14 cellular contexts compared by ENCODE assay signal in the genomic region with DNA sequence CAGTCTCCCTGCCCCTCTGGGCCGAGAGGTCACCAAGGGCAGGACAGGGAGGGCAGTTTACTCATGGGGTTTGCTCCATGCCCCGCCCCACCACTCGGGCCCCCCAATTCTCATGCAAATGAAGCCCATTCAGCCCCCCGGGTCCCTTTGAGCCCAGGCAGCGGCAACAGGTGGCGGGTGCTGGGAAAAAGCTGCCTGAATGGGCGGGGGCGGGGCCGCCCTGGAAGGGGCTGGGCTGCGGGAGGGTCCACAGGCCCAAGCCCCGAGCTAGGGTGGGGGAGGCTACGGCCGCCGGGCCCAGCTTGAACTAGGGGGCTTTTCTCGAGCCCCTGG. TPM values are rescaled to one million over a fixed set of nuclear protein-coding genes. Genes with fewer than 3 reads are reported as not detected.
A peak's percentile ranks its signal among the peaks of the same experiment; 100 is the strongest.
DNase-seq lines count a peak whose midpoint lies in the region; ATAC-seq, FAIRE-seq and TF ChIP-seq lines count a peak whose summit lies in the region.
"Had no signal": no experiment of that assay in that cellular context is flagged by ENCODE, and none has a peak within 500 bp of the region (broad histone marks: within the 10 kb centered on the region; RNA-seq: fewer than 3 reads in every experiment).

No MANE protein-coding gene starts in this region.

- H3K79me2 ChIP-seq in H1 (ENCODE audit: control insufficient read depth in 1 of 2, insufficient read depth in 2 of 2, low read length in 2 of 2) (peaks cover 0 to 20% of the 10 kb centered on the region in 2 experiments; a peak in 3 of 4 replicates), GM23248 (ENCODE audit: insufficient read depth) (0 out of 2 replicates have a peak, but pooled peaks cover 6% of the 10 kb centered on the region)

- no peak overlapping the region for H2BK20ac ChIP-seq in IMR-90 (ENCODE audit: low read depth, low read length)
- H2BK20ac ChIP-seq in H1 (ENCODE audit: low read length): peak overlapping the region; percentile 80; the same call in 1 of the 2 replicates

- H3F3A ChIP-seq in GM23248 (ENCODE audit: insufficient read depth): peaks cover 5% of the 10 kb centered on the region; the same call in 1 of the 2 replicates

- H3K36me3 ChIP-seq in IMR-90 (ENCODE audit: control insufficient read depth, insufficient read depth, low read length): no peaks in the 10 kb centered on the region
- H3K36me3 ChIP-seq in H1 (ENCODE audit: control insufficient read depth in 2 of 4, insufficient read depth in 4 of 4, low read length in 3 of 4): peaks cover 7 to 28% (median 19%) of the 10 kb centered on the region in 4 experiments; a peak in 6 of 8 replicates
- peaks cover 0 to 12% of the 10 kb centered on the region in 2 donors for H3K36me3 ChIP-seq in prostate gland
- no peaks in the 10 kb centered on the region for H3K36me3 ChIP-seq in GM23248 (ENCODE audit: low read depth)
- H3K36me3 ChIP-seq in MG63: no peaks in the 10 kb centered on the region

- H4K8ac ChIP-seq in IMR-90 (ENCODE audit: low read depth in 2 of 2, low read length in 2 of 2) (no peak overlapping the region), H1 (ENCODE audit: extremely low read depth, insufficient read depth, low read length) (peak overlapping the region; percentile 88)

- H2AFZ ChIP-seq in IMR-90 (replicated peaks; ENCODE audit: low read length, poor library complexity) (no peak overlapping the region), H1 (ENCODE audit: low read length) (no peak overlapping the region), GM23248 (no peak overlapping the region)

- POLR2A ChIA-PET in IMR-90 (lab: Charles Lee; ENCODE audit: unreplicated experiment) (no interaction called here), H1 (lab: Charles Lee; ENCODE audit: partially characterized antibody) (interaction anchor here (0.7 to 8.2 kb wide), 15 partner anchors 11 to 121 kb away, joined by 3 to 68 read pairs (median 6); partner anchors contain the start of gene TTYH3)

- H3K9me1 ChIP-seq in IMR-90 (ENCODE audit: insufficient read depth, low read length): no peaks in the 10 kb centered on the region

- H3K4me2 ChIP-seq in IMR-90 (ENCODE audit: low read depth, low read length) (no peak overlapping the region), H1 (ENCODE audit: insufficient read depth in 1 of 2, low read depth in 2 of 2, low read length in 2 of 2) (peak overlapping the region; percentile 67 to 85), GM23248 (ENCODE audit: unreplicated experiment) (no peak overlapping the region)

- DNase-seq in COLO668 (lab: John Stamatoyannopoulos, UW; ENCODE audit: unreplicated experiment) (peak; percentile 92), IMR-90 (no peak), H1 (ENCODE audit: low read depth in 1 of 2, low spot score in 2 of 2) (peak; percentile 83 to 90), prostate gland (ENCODE audit: low spot score) (no peak), GM23248 (no peak), glomerular visceral epithelial cell (ENCODE audit: extremely low spot score) (no peak), MG63 (no peak)
- DNase-seq: activated CD4-positive, CD25-positive, alpha-beta regulatory T cell treated with anti-CD3 and anti-CD28 coated beads, Interleukin-2, amount 50 U/mL, for 72 hours; activated T-cell treated with anti-CD3 and anti-CD28 coated beads, Interleukin-2, amount 50 U/mL, for 24 hours; glutamatergic neuron; stimulated activated CD4-positive, alpha-beta T cell treated with anti-CD3 and anti-CD28 coated beads, Interleukin-4, amount 100 ng/mL, for 4 hours had no signal

- no TSS peak for BruUV-seq in IMR-90 (replicated peaks; lab: Mats Ljungman, UMichigan)

- H3K23ac ChIP-seq in IMR-90 (ENCODE audit: low read depth, low read length) (no peak overlapping the region), H1 (ENCODE audit: insufficient read length) (no peak overlapping the region)

- no peak overlapping the region for H4K91ac ChIP-seq in IMR-90 (ENCODE audit: insufficient read depth, low read depth, low read length)
- H4K91ac ChIP-seq in H1 (replicated peaks; ENCODE audit: insufficient read length, low read length): peak overlapping the region; percentile 100

- intact Hi-C loops in IMR-90 (cut with micrococcal nuclease) (no loop called here), prostate gland (cut with DNase I) (no loop called here)

- ATAC-seq in IMR-90 (ENCODE audit: low read depth): no peak
- ATAC-seq in HG02759 (IDR thresholded peaks at IDR 0.05; ENCODE audit: unreplicated experiment): no peak

- no peak overlapping the region for H2BK5ac ChIP-seq in IMR-90 (ENCODE audit: low read depth, low read length, poor library complexity, severe bottlenecking)
- peak overlapping the region; percentile 99 for H2BK5ac ChIP-seq in H1 (ENCODE audit: low read depth, low read length)

- H3K79me1 ChIP-seq in IMR-90 (ENCODE audit: low read depth in 1 of 2, low read length in 2 of 2) (peaks cover 0 to 10% of the 10 kb centered on the region in 2 experiments; a peak in 1 of 4 replicates), H1 (ENCODE audit: low read depth, low read length) (no peaks in the 10 kb centered on the region; the same call in 1 of the 2 replicates)

- FAIRE-seq in H1 (lab: Jason Lieb, UNC): no peak
- FAIRE-seq: astrocyte had no signal

- H3K14ac ChIP-seq in IMR-90 (replicated peaks; ENCODE audit: low read depth, low read length) (no peak overlapping the region), H1 (ENCODE audit: insufficient read length) (no peak overlapping the region)

- no peak overlapping the region for H3K56ac ChIP-seq in IMR-90 (ENCODE audit: extremely low read depth, insufficient read depth, low read length)
- H3K56ac ChIP-seq in H1 (replicated peaks; ENCODE audit: insufficient read length, low read depth, low read length): peak overlapping the region; percentile 90

- peaks cover 15% of the 10 kb centered on the region for H3K23me2 ChIP-seq in H1 (ENCODE audit: low read depth, low read length)

- H2BK120ac ChIP-seq in IMR-90 (ENCODE audit: low read depth, low read length): no peak overlapping the region
- no peak overlapping the region for H2BK120ac ChIP-seq in H1 (replicated peaks; ENCODE audit: low read depth, low read length)

- H3K4me1 ChIP-seq in IMR-90 (ENCODE audit: control insufficient read depth, insufficient read depth, low read length): peaks cover 31% of the 10 kb centered on the region
- peaks cover 0 to 61% (median 43%) of the 10 kb centered on the region in 4 experiments; a peak in 6 of 7 replicates for H3K4me1 ChIP-seq in H1 (replicated peaks in 1 of 4; ENCODE audit: control insufficient read depth in 3 of 4, insufficient read depth in 4 of 4, low read length in 3 of 4)
- H3K4me1 ChIP-seq in prostate gland (replicated peaks): peaks cover 58% of the 10 kb centered on the region
- peaks cover 31% of the 10 kb centered on the region for H3K4me1 ChIP-seq in GM23248 (ENCODE audit: insufficient read depth)

- no peak overlapping the region for H3K18ac ChIP-seq in IMR-90 (ENCODE audit: low read depth, low read length)
- H3K18ac ChIP-seq in H1 (ENCODE audit: extremely low read depth, low read length): peak overlapping the region; percentile 99; the same call in 1 of the 2 replicates

- H4K20me1 ChIP-seq in IMR-90 (ENCODE audit: insufficient read depth, low read length) (0 out of 2 replicates have a peak, but pooled peaks cover 9% of the 10 kb centered on the region), H1 (replicated peaks in 1 of 2; ENCODE audit: control insufficient read depth in 1 of 2, insufficient read depth in 2 of 2, low read length in 2 of 2) (peaks cover 19 to 39% of the 10 kb centered on the region in 2 experiments), GM23248 (ENCODE audit: insufficient read depth) (no peaks in the 10 kb centered on the region)

- H3K9me3 ChIP-seq in IMR-90 (ENCODE audit: control insufficient read depth, insufficient read depth, low read length): no peaks in the 10 kb centered on the region
- H3K9me3 ChIP-seq in H1 (ENCODE audit: insufficient read depth in 2 of 2, low read depth in 1 of 2, low read length in 1 of 2): no peaks in the 10 kb centered on the region
- no peaks in the 10 kb centered on the region for H3K9me3 ChIP-seq in prostate gland
- H3K9me3 ChIP-seq in GM23248 (ENCODE audit: low read depth): no peaks in the 10 kb centered on the region
- H3K9me3 ChIP-seq in MG63: no peaks in the 10 kb centered on the region

- TF ChIP-seq CTCF in IMR-90 (conservative IDR thresholded peaks at IDR 0.05; ENCODE audit: low read depth, low read length) (no peak), H1 (IDR thresholded peaks at IDR 0.05; ENCODE audit: control extremely low read depth in 1 of 3, insufficient read depth in 1 of 3, low read depth in 1 of 3, low read length in 3 of 3) (no peak), prostate gland (IDR thresholded peaks at IDR 0.05) (no peak)

- no peak overlapping the region for H3K4ac ChIP-seq in IMR-90 (ENCODE audit: low read depth, low read length)
- peak overlapping the region; percentile 97 for H3K4ac ChIP-seq in H1 (replicated peaks; ENCODE audit: insufficient read length, low read depth, low read length)

- no peak overlapping the region for H2BK15ac ChIP-seq in IMR-90 (ENCODE audit: low read depth, low read length)
- no peak overlapping the region; the same call in 1 of the 2 replicates for H2BK15ac ChIP-seq in H1 (ENCODE audit: low read length)

- H3K4me3 ChIP-seq in IMR-90 (ENCODE audit: insufficient read depth, low read depth, low read length) (no peak overlapping the region), H1 (ENCODE audit: extremely low read depth in 1 of 4, insufficient read depth in 2 of 4, low read depth in 3 of 4, low read length in 4 of 4) (peak overlapping the region in 1 of 4 experiments; percentile 73; a peak in 3 of 8 replicates), prostate gland (no peak overlapping the region), GM23248 (no peak overlapping the region), MG63 (no peak overlapping the region)

- H4K5ac ChIP-seq in IMR-90 (ENCODE audit: low read depth, low read length) (no peak overlapping the region), H1 (ENCODE audit: insufficient read length, low read depth, low read length) (peak overlapping the region; percentile 28)

- TF ChIP-seq POLR2A in IMR-90 (IDR thresholded peaks at IDR 0.05; ENCODE audit: low read depth, low read length): no peak
- TF ChIP-seq POLR2A in H1 (IDR thresholded peaks at IDR 0.05; ENCODE audit: control extremely low read depth in 1 of 2, low read depth in 2 of 2, low read length in 2 of 2): no peak; a peak in 1 of 3 replicates
- TF ChIP-seq POLR2A in prostate gland (IDR thresholded peaks at IDR 0.05): no peak

- dilution Hi-C loops in IMR-90 (cut with HindIII; ENCODE audit: low sequenced_read_pairs, unreplicated experiment): no loop called here

- H3K9ac ChIP-seq in IMR-90 (ENCODE audit: low read depth, low read length): no peak overlapping the region
- H3K9ac ChIP-seq in H1 (replicated peaks in 1 of 4; ENCODE audit: extremely low read depth in 1 of 4, low read depth in 3 of 4, low read length in 3 of 4): no peak overlapping the region; a peak in 2 of 7 replicates
- no peak overlapping the region for H3K9ac ChIP-seq in GM23248

- H2AK9ac ChIP-seq in IMR-90 (replicated peaks; ENCODE audit: low read depth, low read length, poor library complexity): peak overlapping the region; percentile 47

- WGBS in IMR-90 (ENCODE audit: extremely low coverage in 2 of 2, insufficient read length in 1 of 2), 2 experiments: 100% methylated on average over 2 of the region's 15 CpGs; no CpG with 5 or more reads in 1 of the 2 experiments
- WGBS in H1 (ENCODE audit: extremely low coverage in 1 of 2, insufficient coverage in 1 of 2, insufficient read length in 1 of 2, insufficient replicate concordance in 2 of 2, low coverage in 1 of 2, low lambda C conversion rate in 2 of 2, missing lambda C conversion rate in 1 of 2), 2 experiments: 2% methylated on average over 11 of the region's 15 CpGs; no CpG with 5 or more reads in 1 of the 2 experiments
- WGBS in prostate gland: 70% methylated on average over 14 of the region's 15 CpGs
- 87 to 90% methylated on average over 4 to 12 of the region's 15 CpGs for WGBS in GM23248 (ENCODE audit: low coverage in 1 of 2, low lambda C conversion rate in 2 of 2, missing lambda C conversion rate in 2 of 2), 2 experiments

- no peak overlapping the region for H2AK5ac ChIP-seq in IMR-90 (ENCODE audit: low read depth, low read length)
- peak overlapping the region; percentile 91; the same call in 1 of the 2 replicates for H2AK5ac ChIP-seq in H1 (ENCODE audit: low read depth, low read length)

- TF ChIP-seq EP300 in H1 (IDR thresholded peaks at IDR 0.05; ENCODE audit: borderline replicate concordance in 1 of 2, low read depth in 2 of 2, low read length in 2 of 2): peak in 1 of 2 experiments; percentile 52; a peak in 1 of 3 replicates

- peak overlapping the region; percentile 87; the same call in 1 of the 2 replicates for H2BK12ac ChIP-seq in H1 (ENCODE audit: low read depth, low read length)

- no peaks in the 10 kb centered on the region for H3K27me3 ChIP-seq in IMR-90 (ENCODE audit: control insufficient read depth, insufficient read depth, low read length)
- H3K27me3 ChIP-seq in H1 (replicated peaks in 1 of 4; ENCODE audit: control insufficient read depth in 3 of 4, extremely low read depth in 1 of 4, insufficient read depth in 3 of 4, low read length in 3 of 4): peaks cover 0 to 12% (median 3%) of the 10 kb centered on the region in 4 experiments; a peak in 5 of 7 replicates
- no peaks in the 10 kb centered on the region for H3K27me3 ChIP-seq in prostate gland (replicated peaks; ENCODE audit: insufficient read depth)
- H3K27me3 ChIP-seq in GM23248 (replicated peaks; ENCODE audit: insufficient read depth): no peaks in the 10 kb centered on the region
- H3K27me3 ChIP-seq in MG63: no peaks in the 10 kb centered on the region

- no peak overlapping the region for H3K27ac ChIP-seq in IMR-90 (ENCODE audit: insufficient read depth, low read length)
- H3K27ac ChIP-seq in H1 (ENCODE audit: low read depth, low read length): peak overlapping the region; percentile 78; the same call in 1 of the 2 replicates
- H3K27ac ChIP-seq in prostate gland: peak overlapping the region; percentile 75 to 82
- H3K27ac ChIP-seq in GM23248: no peak overlapping the region

- no peak for TF ChIP-seq RAD21 in IMR-90 (IDR thresholded peaks at IDR 0.05; ENCODE audit: low read length)
- TF ChIP-seq RAD21 in H1 (IDR thresholded peaks at IDR 0.05 in 1 of 2, conservative IDR thresholded peaks at IDR 0.05 in 1 of 2; ENCODE audit: low read depth in 2 of 2, low read length in 2 of 2): peak; percentile 5 to 6; a peak in 1 of 4 replicates

- in situ Hi-C loops in IMR-90 (cut with MboI; ENCODE audit: low sequenced_read_pairs) (no loop called here), GM23248 (cut with MboI) (no loop called here)

- H3K9me2 ChIP-seq in GM23248 (ENCODE audit: insufficient read depth): no peaks in the 10 kb centered on the region

- CTCF ChIA-PET in IMR-90 (lab: Yijun Ruan, JAX): no interaction called here
- CTCF ChIA-PET in H1 (lab: Charles Lee; ENCODE audit: partially characterized antibody): interaction anchor here (0.6 to 6.9 kb wide), 6 partner anchors 9 to 74 kb away, joined by 3 to 42 read pairs (median 4); no protein-coding TSS in a partner anchor

RNA-seq across cellular contexts. Expression of gene LFNG, which starts 5.2 kb away (rescaled TPM):
- 1.4 and 1.8 TPM in 2 replicates for total RNA-seq in IMR-90 (2012; rRNA removed)
- polyA plus RNA-seq in IMR-90 (2012; rRNA removed): 5.1 and 5.3 TPM in 2 replicates
- 3.8 and 5.3 TPM in 2 replicates for polyA plus RNA-seq in IMR-90 (2012; cell fraction: cytosol; rRNA removed)
- 11.2 and 22.5 TPM in 2 replicates for polyA plus RNA-seq in IMR-90 (2012; cell fraction: nucleus; rRNA removed; ENCODE audit: low replicate concordance)
- total RNA-seq in H1 (2021; fragmentation: NEBNext Ultra II Directional; extraction: Animal tissue kit (Norgen Biotek cat#: 25700)): 28.9 and 31.6 TPM in 2 replicates
- 35.6 and 53.0 TPM in 2 replicates for polyA plus RNA-seq in H1 (2011; rRNA removed)
- 34.6 TPM for polyA plus RNA-seq in H1 (2011; cell fraction: cytosol; rRNA removed)
- polyA plus RNA-seq in H1 (2011; cell fraction: nucleus; rRNA removed): 59.9 TPM
- 25.2 to 37.3 TPM (median 35.0 TPM) in 4 replicates for polyA plus RNA-seq in H1 (2012, experiment 1 of 2)
- polyA plus RNA-seq in H1 (2012, experiment 2 of 2): 31.6 TPM
- 26.6 TPM for polyA plus RNA-seq in H1 (2013, experiment 1 of 2)
- polyA plus RNA-seq in H1 (2013, experiment 2 of 2): 29.4 TPM
- polyA minus RNA-seq in H1 (2011; rRNA and poly(A)+ RNA removed): 15.4 and 17.4 TPM in 2 replicates
- polyA minus RNA-seq in H1 (2011; cell fraction: cytosol; rRNA and poly(A)+ RNA removed): 36.6 TPM
- 37.5 TPM for polyA minus RNA-seq in H1 (2011; cell fraction: nucleus; rRNA and poly(A)+ RNA removed)
- 10 to 100 TPM; 45.6 to 51.7 TPM for total RNA-seq in prostate gland
- total RNA-seq in GM23248 (2014; rRNA removed; shearing (Covaris generic)): 2.0 and 3.6 TPM in 2 replicates
- 0.18 and 0.19 TPM in 2 replicates for polyA plus RNA-seq in GM23248 (2016; fragmentation: Nextera tagmentation; extraction: Ambion mirVana)
- 2.9 and 6.0 TPM in 2 replicates for total RNA-seq in MG63 (2014; rRNA removed; shearing (Covaris generic); ENCODE audit: low replicate concordance)

RNA-seq across cellular contexts. Expression of gene BRAT1, which starts 30.6 kb away (rescaled TPM):
- total RNA-seq in IMR-90 (2012; rRNA removed): 5.8 and 6.8 TPM in 2 replicates
- polyA plus RNA-seq in IMR-90 (2012; rRNA removed): 21.9 and 27.5 TPM in 2 replicates
- 19.5 and 22.3 TPM in 2 replicates for polyA plus RNA-seq in IMR-90 (2012; cell fraction: cytosol; rRNA removed)
- polyA plus RNA-seq in IMR-90 (2012; cell fraction: nucleus; rRNA removed; ENCODE audit: low replicate concordance): 62.8 and 177 TPM in 2 replicates
- 42.3 and 45.2 TPM in 2 replicates for total RNA-seq in H1 (2021; fragmentation: NEBNext Ultra II Directional; extraction: Animal tissue kit (Norgen Biotek cat#: 25700))
- polyA plus RNA-seq in H1 (2011; rRNA removed): 36.8 and 60.5 TPM in 2 replicates
- 40.8 TPM for polyA plus RNA-seq in H1 (2011; cell fraction: cytosol; rRNA removed)
- polyA plus RNA-seq in H1 (2011; cell fraction: nucleus; rRNA removed): 163 TPM
- 30.5 to 38.9 TPM (median 37.6 TPM) in 4 replicates for polyA plus RNA-seq in H1 (2012, experiment 1 of 2)
- 34.5 TPM for polyA plus RNA-seq in H1 (2012, experiment 2 of 2)
- 25.6 TPM for polyA plus RNA-seq in H1 (2013, experiment 1 of 2)
- 21.6 TPM for polyA plus RNA-seq in H1 (2013, experiment 2 of 2)
- polyA minus RNA-seq in H1 (2011; rRNA and poly(A)+ RNA removed): 10.4 and 12.6 TPM in 2 replicates
- polyA minus RNA-seq in H1 (2011; cell fraction: cytosol; rRNA and poly(A)+ RNA removed): 21.5 TPM
- polyA minus RNA-seq in H1 (2011; cell fraction: nucleus; rRNA and poly(A)+ RNA removed): 25.1 TPM
- total RNA-seq in prostate gland: 100 to 1,000 TPM in 1 of 2 donors, 10 to 100 TPM in 1; 83.9 to 113 TPM
- 37.9 and 39.7 TPM in 2 replicates for total RNA-seq in GM23248 (2014; rRNA removed; shearing (Covaris generic))
- polyA plus RNA-seq in GM23248 (2016; fragmentation: Nextera tagmentation; extraction: Ambion mirVana): 28.6 and 32.4 TPM in 2 replicates
- total RNA-seq in MG63 (2014; rRNA removed; shearing (Covaris generic); ENCODE audit: low replicate concordance): 43.2 and 59.7 TPM in 2 replicates

RNA-seq across cellular contexts. Expression of gene IQCE, which starts 34.0 kb away (rescaled TPM):
- total RNA-seq in IMR-90 (2012; rRNA removed) (5.0 and 6.7 TPM in 2 replicates), prostate gland (10 to 100 TPM; 20.2 to 41.9 TPM)
- polyA plus RNA-seq in IMR-90 (2012; rRNA removed) (6.3 and 8.1 TPM in 2 replicates), H1 (2011; rRNA removed) (2.2 and 3.1 TPM in 2 replicates), GM23248 (2016; fragmentation: Nextera tagmentation; extraction: Ambion mirVana) (12.1 and 14.7 TPM in 2 replicates)
- 3.9 and 16.6 TPM in 2 replicates for polyA plus RNA-seq in IMR-90 (2012; cell fraction: cytosol; rRNA removed)
- polyA plus RNA-seq in IMR-90 (2012; cell fraction: nucleus; rRNA removed; ENCODE audit: low replicate concordance): 15.9 and 17.4 TPM in 2 replicates
- 4.9 and 5.7 TPM in 2 replicates for total RNA-seq in H1 (2021; fragmentation: NEBNext Ultra II Directional; extraction: Animal tissue kit (Norgen Biotek cat#: 25700))
- polyA plus RNA-seq in H1 (2011; cell fraction: cytosol; rRNA removed): 3.1 TPM
- polyA plus RNA-seq in H1 (2011; cell fraction: nucleus; rRNA removed): 7.4 TPM
- 3.0 to 4.0 TPM (median 3.7 TPM) in 4 replicates for polyA plus RNA-seq in H1 (2012, experiment 1 of 2)
- polyA plus RNA-seq in H1 (2012, experiment 2 of 2): 2.0 TPM
- 2.6 TPM for polyA plus RNA-seq in H1 (2013, experiment 1 of 2)
- 2.5 TPM for polyA plus RNA-seq in H1 (2013, experiment 2 of 2)
- 2.8 and 3.1 TPM in 2 replicates for polyA minus RNA-seq in H1 (2011; rRNA and poly(A)+ RNA removed)
- 2.8 TPM for polyA minus RNA-seq in H1 (2011; cell fraction: cytosol; rRNA and poly(A)+ RNA removed)
- 6.4 TPM for polyA minus RNA-seq in H1 (2011; cell fraction: nucleus; rRNA and poly(A)+ RNA removed)
- 14.9 and 24.4 TPM in 2 replicates for total RNA-seq in GM23248 (2014; rRNA removed; shearing (Covaris generic))
- 8.6 and 18.2 TPM in 2 replicates for total RNA-seq in MG63 (2014; rRNA removed; shearing (Covaris generic); ENCODE audit: low replicate concordance)

RNA-seq across cellular contexts. Expression of gene GRIFIN, which starts 48.6 kb away (rescaled TPM):
- total RNA-seq in IMR-90 (2012; rRNA removed) (not detected in 2 replicates), prostate gland (not detected)
- polyA plus RNA-seq in IMR-90 (2012; rRNA removed) (not detected in 2 replicates), H1 (2011; rRNA removed) (not detected in 2 replicates), GM23248 (2016; fragmentation: Nextera tagmentation; extraction: Ambion mirVana) (not detected in 2 replicates)
- polyA plus RNA-seq in IMR-90 (2012; cell fraction: cytosol; rRNA removed): not detected in 2 replicates
- polyA plus RNA-seq in IMR-90 (2012; cell fraction: nucleus; rRNA removed; ENCODE audit: low replicate concordance): not detected in 2 replicates
- not detected in 2 replicates for total RNA-seq in H1 (2021; fragmentation: NEBNext Ultra II Directional; extraction: Animal tissue kit (Norgen Biotek cat#: 25700))
- polyA plus RNA-seq in H1 (2011; cell fraction: cytosol; rRNA removed): not detected
- not detected for polyA plus RNA-seq in H1 (2011; cell fraction: nucleus; rRNA removed)
- not detected in 4 replicates for polyA plus RNA-seq in H1 (2012, experiment 1 of 2)
- polyA plus RNA-seq in H1 (2012, experiment 2 of 2): not detected
- polyA plus RNA-seq in H1 (2013, experiment 1 of 2): not detected
- polyA plus RNA-seq in H1 (2013, experiment 2 of 2): not detected
- polyA minus RNA-seq in H1 (2011; rRNA and poly(A)+ RNA removed): not detected in 2 replicates
- polyA minus RNA-seq in H1 (2011; cell fraction: cytosol; rRNA and poly(A)+ RNA removed): not detected
- not detected for polyA minus RNA-seq in H1 (2011; cell fraction: nucleus; rRNA and poly(A)+ RNA removed)
- not detected in 2 replicates for total RNA-seq in GM23248 (2014; rRNA removed; shearing (Covaris generic))
- not detected in 2 replicates for total RNA-seq in MG63 (2014; rRNA removed; shearing (Covaris generic); ENCODE audit: low replicate concordance)
- total RNA-seq: astrocyte, pulmonary artery endothelial cell had no signal

Comparison
In these comparisons a context has a peak if more than half of its experiments do, and no peak if none do; other contexts are left out.
1. DNase-seq: peak in COLO668 (single experiment) and H1 (2 of 2); none in IMR-90 (single experiment), prostate gland (single experiment), GM23248 (single experiment), glomerular visceral epithelial cell (single experiment) and MG63 (single experiment).
2. H3K27ac ChIP-seq: peak in H1 (single experiment) and prostate gland (2 of 2); none in IMR-90 (single experiment) and GM23248 (single experiment).
3. H3K4me2 ChIP-seq: peak in H1 (2 of 2); none in IMR-90 (single experiment) and GM23248 (single experiment).